In the genomic region with DNA sequence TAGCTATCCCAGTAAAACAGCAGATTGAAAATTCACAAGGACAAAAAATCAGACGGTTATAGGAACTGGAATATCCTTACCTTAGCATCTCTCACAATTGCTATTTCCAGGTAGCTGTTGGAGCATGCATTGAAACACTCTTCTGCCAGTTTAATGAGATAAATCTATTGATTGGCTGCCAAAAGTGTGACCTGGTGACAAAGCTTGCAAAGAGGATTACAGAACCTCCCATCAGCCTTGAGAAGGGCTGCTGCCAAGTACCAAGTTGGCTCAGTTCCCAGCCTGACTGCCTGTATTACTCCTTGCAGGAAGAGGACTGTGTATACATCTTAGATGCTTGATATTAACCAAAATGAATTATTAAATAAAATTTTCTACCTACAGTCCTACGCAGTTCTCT, we compare ENCODE assay signal across 1 cellular context.
TF ChIP-seq lines count a peak whose summit lies in the region.

No MANE protein-coding gene starts in this region.

TF ChIP-seq in HEK293, 187 proteins besides CTCF, POLR2A, EP300 and RAD21 (continued from another document):
- TF ChIP-seq ZNF623 (tag by site-specific recombination; IDR thresholded peaks at IDR 0.05), result no peak
- peak; percentile 55; the same call in 1 of the 2 replicates for TF ChIP-seq PRDM4 (tag by site-specific recombination; IDR thresholded peaks at IDR 0.05)
- TF ChIP-seq, protein P1, sequence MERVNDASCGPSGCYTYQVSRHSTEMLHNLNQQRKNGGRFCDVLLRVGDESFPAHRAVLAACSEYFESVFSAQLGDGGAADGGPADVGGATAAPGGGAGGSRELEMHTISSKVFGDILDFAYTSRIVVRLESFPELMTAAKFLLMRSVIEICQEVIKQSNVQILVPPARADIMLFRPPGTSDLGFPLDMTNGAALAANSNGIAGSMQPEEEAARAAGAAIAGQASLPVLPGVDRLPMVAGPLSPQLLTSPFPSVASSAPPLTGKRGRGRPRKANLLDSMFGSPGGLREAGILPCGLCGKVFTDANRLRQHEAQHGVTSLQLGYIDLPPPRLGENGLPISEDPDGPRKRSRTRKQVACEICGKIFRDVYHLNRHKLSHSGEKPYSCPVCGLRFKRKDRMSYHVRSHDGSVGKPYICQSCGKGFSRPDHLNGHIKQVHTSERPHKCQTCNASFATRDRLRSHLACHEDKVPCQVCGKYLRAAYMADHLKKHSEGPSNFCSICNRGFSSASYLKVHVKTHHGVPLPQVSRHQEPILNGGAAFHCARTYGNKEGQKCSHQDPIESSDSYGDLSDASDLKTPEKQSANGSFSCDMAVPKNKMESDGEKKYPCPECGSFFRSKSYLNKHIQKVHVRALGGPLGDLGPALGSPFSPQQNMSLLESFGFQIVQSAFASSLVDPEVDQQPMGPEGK (tag by site-specific recombination; IDR thresholded peaks at IDR 0.05), result no peak
- peak; percentile 58 for TF ChIP-seq ZBTB17 (tag by site-specific recombination; IDR thresholded peaks at IDR 0.05)
- TF ChIP-seq OSR2 (tag by site-specific recombination; IDR thresholded peaks at IDR 0.05), result peak; percentile 45; the same call in 1 of the 2 replicates
- peak; percentile 87 for TF ChIP-seq ZNF664 (tag by site-specific recombination; IDR thresholded peaks at IDR 0.05)
- TF ChIP-seq ZNF366 (tag by site-specific recombination; conservative IDR thresholded peaks at IDR 0.05), result 0 out of 2 replicates have a peak, but pooled peaks have one; percentile 36
- TF ChIP-seq ZNF132 (tag by site-specific recombination; IDR thresholded peaks at IDR 0.05; ENCODE audit: borderline replicate concordance), result no peak
